ENCODE assay signal across 23 cellular contexts in the genomic region with DNA sequence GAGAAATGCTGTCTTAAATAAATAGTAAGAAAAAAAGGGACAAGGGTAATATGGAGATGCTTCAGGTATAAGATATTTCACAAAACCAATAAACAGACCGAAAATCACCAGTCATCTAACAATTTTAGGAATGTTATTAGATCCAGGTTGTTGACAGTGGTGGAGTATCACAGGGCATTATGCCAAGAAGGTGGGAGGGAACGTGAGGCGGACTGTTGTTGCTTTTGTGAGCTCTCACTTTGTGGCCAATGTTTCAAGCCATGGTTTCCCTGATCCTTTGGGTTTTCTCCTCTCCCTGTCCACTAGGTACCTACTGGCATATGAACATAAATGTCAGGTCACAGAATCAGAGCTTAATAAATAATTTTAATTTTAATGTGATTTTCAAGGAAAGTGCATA.
"Had no signal": no experiment of that assay in that cellular context is flagged by ENCODE, and none has a peak within 500 bp of the region (broad histone marks: within the 10 kb centered on the region; RNA-seq: fewer than 3 reads in every experiment).

No MANE protein-coding gene starts in this region.

- H3K4me3 ChIP-seq: coronary artery, dorsolateral prefrontal cortex had no signal

- H3K27me3 ChIP-seq: brain microvascular endothelial cell, dorsolateral prefrontal cortex had no signal

- DNase-seq: activated B cell treated with CpG ODN at 0.5 μM for 24 hours; activated CD4-positive, alpha-beta T cell treated with anti-CD3 and anti-CD28 coated beads for 48 hours; activated CD4-positive, alpha-beta T cell treated with anti-CD3 and anti-CD28 coated beads, Interleukin-2, amount 50 U/mL, for 1 hour; activated CD4-positive, alpha-beta T cell treated with anti-CD3 and anti-CD28 coated beads, Interleukin-2, amount 50 U/mL, for 48 hours; activated CD8-positive, alpha-beta memory T cell treated with anti-CD3 and anti-CD28 coated beads for 24 hours; activated CD8-positive, alpha-beta T cell treated with anti-CD3 and anti-CD28 coated beads for 36 hours; activated effector memory CD4-positive, alpha-beta T cell treated with Interleukin-2 at 50 U/mL for 16 hours; activated gamma-delta T cell treated with Interleukin-2 at 50 U/mL for 16 hours; activated naive CD4-positive, alpha-beta T cell treated with anti-CD3 and anti-CD28 coated beads, Interleukin-2, amount 50 U/mL, for 16 hours; activated naive CD4-positive, alpha-beta T cell treated with Interleukin-2 at 50 U/mL for 16 hours; activated T-cell treated with anti-CD3 and anti-CD28 coated beads, Interleukin-2, amount 50 U/mL, for 4 hours; amniotic stem cell; anterior cingulate cortex; brain microvascular endothelial cell; dorsolateral prefrontal cortex; effector memory CD4-positive, alpha-beta T cell; endodermal cell; foreskin fibroblast; head of caudate nucleus; hippocampal formation; T1000; WERI-Rb-1 had no signal

- H3K27ac ChIP-seq: brain microvascular endothelial cell, coronary artery, dorsolateral prefrontal cortex, WERI-Rb-1 had no signal

- H3K36me3 ChIP-seq: brain microvascular endothelial cell, WERI-Rb-1 had no signal
